Comparison of ENCODE assay signal across 16 cellular contexts in genomic region chr10:133230023-133230319, GRCh38. TPM values are rescaled to one million over a fixed set of nuclear protein-coding genes. Genes with fewer than 3 reads are reported as not detected.
DNase-seq lines count a peak whose midpoint lies in the region; ATAC-seq, FAIRE-seq and TF ChIP-seq lines count a peak whose summit lies in the region.
"Had no signal": no experiment of that assay in that cellular context is flagged by ENCODE, and none has a peak within 500 bp of the region (broad histone marks: within the 10 kb centered on the region; RNA-seq: fewer than 3 reads in every experiment).

UTF1 (plus strand) TSS chr10:133230217; CDS start chr10:133230289, 72 bp downstream.

- H3K4me1 ChIP-seq in A549 (no peaks in the 10 kb centered on the region; the same call in 2 of the 3 replicates), GM23338 (ENCODE audit: insufficient read depth) (peaks cover 16% of the 10 kb centered on the region; the same call in 1 of the 2 replicates), mammary epithelial cell (ENCODE audit: insufficient read depth, low read length) (peaks cover 5% of the 10 kb centered on the region)

- ATAC-seq in A549 = no peak
- peak; percentile 25 for ATAC-seq in GM23338
- no peak for ATAC-seq in natural killer cell
- no peak for ATAC-seq in GM21515 (IDR thresholded peaks at IDR 0.05; ENCODE audit: unreplicated experiment)
- ATAC-seq: activated CD4-positive, alpha-beta T cell treated with anti-CD3 and anti-CD28 coated beads for 36 hours had no signal

- CTCF ChIA-PET in A549 (lab: Yijun Ruan, JAX) = no interaction called here
- CTCF ChIA-PET in mammary epithelial cell (lab: Charles Lee; ENCODE audit: low non-redundant PET) = no interaction called here

- peaks cover 16% of the 10 kb centered on the region; the same call in 1 of the 2 replicates for H3F3A ChIP-seq in GM23338 (replicated peaks; ENCODE audit: low read depth)

- H2AFZ ChIP-seq in GM23338 = no peak within 1 kb of the TSS
- H2AFZ ChIP-seq in mammary epithelial cell (ENCODE audit: low read depth, low read length) = no peak within 1 kb of the TSS

- H3K27ac Mint-ChIP-seq in GM23338 (no peak within 1 kb of the TSS), natural killer cell (no peak within 1 kb of the TSS)
- H3K27ac Mint-ChIP-seq: activated CD4-positive, alpha-beta T cell treated with anti-CD3 and anti-CD28 coated beads for 36 hours; activated T-helper 2 cell treated with anti-CD3 and anti-CD28 coated beads, Interferon-gamma antibody, Interleukin-2, Interleukin-4, amounts not matched to agents 10 μg/mL and 5 μg/mL and 100 μg/mL, durations not matched to agents 14 hours and 24 hours and 36 hours had no signal

- BruUV-seq in mammary epithelial cell (replicated peaks; lab: Mats Ljungman, UMichigan) = no TSS peak

- no peaks in the 10 kb centered on the region for H3K9me3 ChIP-seq in A549
- H3K9me3 ChIP-seq in mammary epithelial cell (replicated peaks; ENCODE audit: insufficient read depth, low read length) = no peaks in the 10 kb centered on the region
- H3K9me3 ChIP-seq: esophagus squamous epithelium had no signal

- 0 out of 2 replicates have a peak, but pooled peaks cover 3% of the 10 kb centered on the region for H3K9me2 ChIP-seq in GM23338 (ENCODE audit: insufficient read depth)

- in situ Hi-C loops in mammary epithelial cell (cut with MboI; ENCODE audit: low sequenced_read_pairs in 2 of 2) = loop anchor here in 1 of 2 donors (25.0 kb wide), 1 partner anchor 568 kb away; no protein-coding TSS in a partner anchor

- WGBS in A549 (ENCODE audit: missing lambda C conversion rate) = 90% methylated on average over 2 of the region's 40 CpGs
- WGBS in mammary epithelial cell (ENCODE audit: low coverage, missing lambda C conversion rate) = no CpG with 5 or more reads among the region's 40 CpGs

- H3K27ac ChIP-seq in A549 (peak within 1 kb of the TSS in 1 of 2 experiments; percentile 37; a peak in 2 of 6 replicates), GM23338 (ENCODE audit: low read depth) (no peak within 1 kb of the TSS), mammary epithelial cell (ENCODE audit: insufficient read depth, low read depth, low read length) (no peak within 1 kb of the TSS)
- H3K27ac ChIP-seq: esophagus squamous epithelium had no signal

- no peak for FAIRE-seq in A549 (lab: Jason Lieb, UNC)

- POLR2A ChIA-PET in A549 (lab: Yijun Ruan, JAX) = no interaction called here

- intact Hi-C loops in mammary epithelial cell (cut with micrococcal nuclease) (no loop called here), natural killer cell (cut with micrococcal nuclease) (no loop called here)

- H3K4me3 ChIP-seq in A549 (peak within 1 kb of the TSS; percentile 37), GM23338 (peak within 1 kb of the TSS; percentile 65), mammary epithelial cell (replicated peaks in 1 of 3; ENCODE audit: insufficient read depth in 1 of 3, low read depth in 2 of 3, low read length in 3 of 3) (no peak within 1 kb of the TSS)

- no peak for TF ChIP-seq POLR2A in A549 (IDR thresholded peaks at IDR 0.05; ENCODE audit: low read length)

- peaks cover 64% of the 10 kb centered on the region for H3K27me3 Mint-ChIP-seq in GM23338 (ENCODE audit: insufficient read depth, low read depth, poor library complexity)
- peaks cover 43 to 50% of the 10 kb centered on the region in 2 donors for H3K27me3 Mint-ChIP-seq in natural killer cell (ENCODE audit: low read depth in 2 of 2)

- peak within 1 kb of the TSS; percentile 86 for H3K4me2 ChIP-seq in A549
- peak within 1 kb of the TSS; percentile 88 for H3K4me2 ChIP-seq in GM23338
- peak within 1 kb of the TSS; percentile 9 for H3K4me2 ChIP-seq in mammary epithelial cell (ENCODE audit: insufficient read depth, low read depth, low read length)

- H3K4me3 Mint-ChIP-seq in GM23338 (peak within 1 kb of the TSS; percentile 72), natural killer cell (peak within 1 kb of the TSS; percentile 60)
- H3K4me3 Mint-ChIP-seq: activated CD4-positive, alpha-beta T cell treated with anti-CD3 and anti-CD28 coated beads for 36 hours had no signal

- H4K20me1 ChIP-seq in GM23338 (replicated peaks; ENCODE audit: insufficient read depth) = no peaks in the 10 kb centered on the region
- peaks cover 2% of the 10 kb centered on the region for H4K20me1 ChIP-seq in mammary epithelial cell (ENCODE audit: insufficient read depth, low read length)

- no peak for TF ChIP-seq RAD21 in A549 (conservative IDR thresholded peaks at IDR 0.05 in 1 of 2, IDR thresholded peaks at IDR 0.05 in 1 of 2)

- dilution Hi-C loops in mammary epithelial cell (cut with HindIII; ENCODE audit: low sequenced_read_pairs) = no loop called here

- no peak within 1 kb of the TSS for H3K9ac ChIP-seq in mammary epithelial cell (ENCODE audit: insufficient read depth, low read length)

- H3K36me3 ChIP-seq in GM23338 (ENCODE audit: insufficient read depth) = no peaks in the 10 kb centered on the region
- H3K36me3 ChIP-seq in mammary epithelial cell (ENCODE audit: insufficient read depth, low read length) = no peaks in the 10 kb centered on the region
- H3K36me3 ChIP-seq: esophagus squamous epithelium had no signal

- H3K27me3 ChIP-seq in GM23338 (ENCODE audit: insufficient read depth) = peaks cover 42% of the 10 kb centered on the region
- peaks cover 27% of the 10 kb centered on the region for H3K27me3 ChIP-seq in mammary epithelial cell (ENCODE audit: insufficient read depth, low read length)

- H3K36me3 Mint-ChIP-seq in GM23338 (ENCODE audit: low read depth) (peaks cover 8% of the 10 kb centered on the region), natural killer cell (no peaks in the 10 kb centered on the region)

- no peaks in the 10 kb centered on the region for H3K79me2 ChIP-seq in GM23338 (replicated peaks; ENCODE audit: insufficient read depth)
- no peaks in the 10 kb centered on the region for H3K79me2 ChIP-seq in mammary epithelial cell (ENCODE audit: insufficient read depth, low read length)

- TF ChIP-seq EP300 in A549 (IDR thresholded peaks at IDR 0.05) = no peak

- TF ChIP-seq CTCF in A549 (IDR thresholded peaks at IDR 0.05) (no peak), GM23338 (conservative IDR thresholded peaks at IDR 0.05; ENCODE audit: low read depth in 2 of 2) (no peak), mammary epithelial cell (conservative IDR thresholded peaks at IDR 0.05 in 1 of 2, IDR thresholded peaks at IDR 0.05 in 1 of 2; ENCODE audit: extremely low read depth in 1 of 2, insufficient read depth in 1 of 2, low read depth in 1 of 2, low read length in 2 of 2) (no peak), natural killer cell (IDR thresholded peaks at IDR 0.05) (no peak)

- H3K4me1 Mint-ChIP-seq in GM23338 = peaks cover 22% of the 10 kb centered on the region
- peaks cover 0 to 12% of the 10 kb centered on the region in 2 donors for H3K4me1 Mint-ChIP-seq in natural killer cell

- DNase-seq in A549 (ENCODE audit: low read depth in 1 of 2, low spot score in 1 of 2) (no peak), GM23338 (ENCODE audit: low spot score) (peak; percentile 71), mammary epithelial cell (no peak), natural killer cell (no peak), SK-N-DZ (ENCODE audit: low spot score) (no peak), NCI-H2081 treated with DMSO at 0.1 percent for 48 hours (lab: John Stamatoyannopoulos, UW) (no peak)
- DNase-seq in effector CD8-positive, alpha-beta T cell (lab: John Stamatoyannopoulos, UW) = no peak
- DNase-seq: esophagus squamous epithelium, hippocampal formation, NCI-H2227 treated with DMSO at 0.1 percent for 48 hours had no signal

- H3K9me3 Mint-ChIP-seq in GM23338 = peaks cover 9% of the 10 kb centered on the region; the same call in 2 of the 3 replicates
- no peaks in the 10 kb centered on the region for H3K9me3 Mint-ChIP-seq in natural killer cell
- H3K9me3 Mint-ChIP-seq: activated T-helper 2 cell treated with anti-CD3 and anti-CD28 coated beads, Interferon-gamma antibody, Interleukin-2, Interleukin-4, amounts not matched to agents 10 μg/mL and 5 μg/mL and 100 μg/mL, durations not matched to agents 14 hours and 24 hours and 36 hours had no signal

TF ChIP-seq in A549, 52 proteins besides CTCF, POLR2A, EP300 and RAD21 (continues in another document):
- TF ChIP-seq FOSL2 (IDR thresholded peaks at IDR 0.05) (no peak), FOSL2 (CRISPR knock-in tag; IDR thresholded peaks at IDR 0.05) (no peak), SMC3 (IDR thresholded peaks at IDR 0.05) (no peak), ATOH8 (CRISPR knock-in tag; IDR thresholded peaks at IDR 0.05; ENCODE audit: low read depth) (no peak), ZSCAN20 (CRISPR knock-in tag; IDR thresholded peaks at IDR 0.05) (no peak)

TF ChIP-seq in GM23338, 12 proteins besides CTCF, POLR2A, EP300 and RAD21:
- no peak for TF ChIP-seq CREB1 (CRISPR knock-in tag; IDR thresholded peaks at IDR 0.05; ENCODE audit: low read depth)
- peak; percentile 32; the same call in 1 of the 2 replicates for TF ChIP-seq POLR2AphosphoS5 (IDR thresholded peaks at IDR 0.05; ENCODE audit: low read depth)
TF ChIP-seq in GM23338: peak in this region for 1.

RNA-seq across cellular contexts. Expression of gene UTF1, which starts in this region (rescaled TPM):
- not detected in 2 replicates for polyA plus RNA-seq in A549 (2011; rRNA removed)
- not detected in 2 replicates for polyA plus RNA-seq in A549 (2012; cell fraction: cytosol; rRNA removed)
- not detected in 2 replicates for polyA plus RNA-seq in A549 (2012; cell fraction: nucleus; rRNA removed)
- polyA plus RNA-seq in A549 (2017; fragmentation: RNase III; extraction: RNeasy Plus Mini Kit Qiagen cat#74134 plus additional on column Dnase treatment) = not detected in 3 replicates
- polyA minus RNA-seq in A549 (2011; rRNA and poly(A)+ RNA removed) = not detected in 2 replicates
- total RNA-seq in GM23338 (2014; rRNA removed; shearing (Covaris generic)) = 7.7 and 12.2 TPM in 2 replicates
- polyA plus RNA-seq in GM23338 (2016; fragmentation: Nextera tagmentation; extraction: Ambion mirVana) = 51.4 and 55.7 TPM in 2 replicates
- not detected for total RNA-seq in mammary epithelial cell
- not detected for polyA plus RNA-seq in mammary epithelial cell
- polyA minus RNA-seq in mammary epithelial cell = not detected
- total RNA-seq in natural killer cell = under 1 TPM in 2 of 3 donors, not detected in 1; 0.31 to 0.33 TPM
- not detected in 2 replicates for polyA plus RNA-seq in SK-N-DZ (2014; cell fraction: cytosol; rRNA removed)
- polyA plus RNA-seq in SK-N-DZ (2014; cell fraction: nucleus; rRNA removed) = not detected in 2 replicates
- total RNA-seq: activated CD4-positive, alpha-beta T cell treated with anti-CD3 and anti-CD28 coated beads for 36 hours; esophagus squamous epithelium; H4; HT-29; posterior vena cava had no signal

Comparison
In these comparisons a context has a peak if more than half of its experiments do, and no peak if none do; other contexts are left out.
1. RNA of gene UTF1 (polyA plus RNA-seq): 51.4 to 55.7 TPM in GM23338; not detected in A549 and not detected in mammary epithelial cell (single experiment); every median in the first group is over 10 times any median in the second.
2. H3K4me2 ChIP-seq: peak in every context shown above with its lines; median percentile 88 in GM23338; 86 in A549; 9 in mammary epithelial cell.
3. H3K4me3 ChIP-seq: peak in A549 (single experiment) and GM23338 (single experiment); none in mammary epithelial cell (0 of 3).